In genomic region chr4:48254381-48255072, GRCh38 we compare ENCODE assay signal across 15 cellular contexts. TPM values are rescaled to one million over a fixed set of nuclear protein-coding genes. Genes with fewer than 3 reads are reported as not detected.
DNase-seq lines count a peak whose midpoint lies in the region; ATAC-seq, FAIRE-seq and TF ChIP-seq lines count a peak whose summit lies in the region.
"Had no signal": no experiment of that assay in that cellular context is flagged by ENCODE, and none has a peak within 500 bp of the region (broad histone marks: within the 10 kb centered on the region; RNA-seq: fewer than 3 reads in every experiment).

No MANE protein-coding gene starts in this region.

- peak; percentile 57; the same call in 1 of the 2 replicates for TF ChIP-seq EP300 in Ishikawa (IDR thresholded peaks at IDR 0.05; ENCODE audit: borderline replicate concordance)

- WGBS in adrenal gland, 4 donors = 37 to 48% (median 41%) methylated on average over 6 of the region's 6 CpGs

- no peaks in the 10 kb centered on the region for H3K36me3 ChIP-seq in adrenal gland (replicated peaks in 1 of 2)
- no peaks in the 10 kb centered on the region for H3K36me3 ChIP-seq in kidney (ENCODE audit: control insufficient read depth in 1 of 2, insufficient read depth in 2 of 2, low read length in 2 of 2)

- H3K27me3 ChIP-seq in adrenal gland = no peaks in the 10 kb centered on the region
- H3K27me3 ChIP-seq: BLaER1 treated with 17β-estradiol and CSF1 and Interleukin-3, amounts not matched to agents 10 nM and 100 nM had no signal

- H3K4me3 ChIP-seq in adrenal gland (no peak overlapping the region), kidney (ENCODE audit: low read length in 2 of 2) (no peak overlapping the region)
- H3K4me3 ChIP-seq: BLaER1 treated with 17β-estradiol and CSF1 and Interleukin-3, amounts not matched to agents 10 nM and 100 nM; smooth muscle cell had no signal

- DNase-seq in AG08395 (ENCODE audit: low spot score) (peak; percentile 25), adrenal gland (peak; percentile 85 to 96 (median 94)), kidney tubule cell (ENCODE audit: low spot score) (peak; percentile 48), HTR-8/SVneo (ENCODE audit: insufficient read length, low spot score) (no peak), Kasumi-1 (lab: John Stamatoyannopoulos, UW) (no peak), kidney (no peak)
- DNase-seq: activated CD4-positive, alpha-beta T cell treated with anti-CD3 and anti-CD28 coated beads, Interleukin-2, amount 50 U/mL, for 1 hour; NCI-H1048 had no signal

- TF ChIP-seq CTCF in adrenal gland (IDR thresholded peaks at IDR 0.05) (no peak), kidney (IDR thresholded peaks at IDR 0.05; ENCODE audit: borderline replicate concordance, extremely low read depth, insufficient read depth) (no peak)

- H3K9me3 ChIP-seq in adrenal gland (replicated peaks in 1 of 3) (no peaks in the 10 kb centered on the region), kidney (ENCODE audit: control insufficient read depth in 1 of 2, low read length in 2 of 2) (no peaks in the 10 kb centered on the region)

- no peak overlapping the region for H3K9ac ChIP-seq in kidney (ENCODE audit: low read length in 2 of 2)
- H3K9ac ChIP-seq: BLaER1 treated with 17β-estradiol and CSF1 and Interleukin-3, amounts not matched to agents 10 nM and 100 nM had no signal

- H3K4me1 ChIP-seq in adrenal gland (replicated peaks in 1 of 2) (peaks cover 19 to 24% of the 10 kb centered on the region in 2 donors), kidney (ENCODE audit: control insufficient read depth in 1 of 2, insufficient read depth in 1 of 2, low read depth in 1 of 2, low read length in 2 of 2) (peaks cover 0 to 2% of the 10 kb centered on the region in 2 donors)

- intact Hi-C loops in adrenal gland (cut with DNase I) (no loop called here), kidney (cut with DNase I) (no loop called here)

- no peak for FAIRE-seq in HTR-8/SVneo (lab: Jason Lieb, UNC)
- FAIRE-seq in kidney (lab: Jason Lieb, UNC) = no peak
- FAIRE-seq: endothelial cell of umbilical vein, GM12891 had no signal

- TF ChIP-seq RAD21 in Ishikawa (IDR thresholded peaks at IDR 0.05; ENCODE audit: low read depth) = no peak

- ATAC-seq in GM18867 (IDR thresholded peaks at IDR 0.05; ENCODE audit: unreplicated experiment) = no peak
- ATAC-seq: stimulated activated effector memory CD8-positive, alpha-beta T cell treated with anti-CD3 and anti-CD28 coated beads, Interleukin-12 subunit alpha, Interleukin-12 subunit beta, amount 100 ng/mL, for 72 hours had no signal

- H3K27ac ChIP-seq in adrenal gland (peak overlapping the region in 4 of 5 donors; percentile 68 to 83 (median 77)), kidney (ENCODE audit: low read depth in 2 of 2, low read length in 2 of 2) (no peak overlapping the region)
- H3K27ac ChIP-seq: BLaER1 treated with 17β-estradiol and CSF1 and Interleukin-3, amounts not matched to agents 10 nM and 100 nM had no signal

- TF ChIP-seq POLR2A in adrenal gland (IDR thresholded peaks at IDR 0.05) = peak in 1 of 2 donors; percentile 31

TF ChIP-seq in Ishikawa, 13 proteins besides CTCF, POLR2A, EP300 and RAD21:
- TF ChIP-seq NFIC (IDR thresholded peaks at IDR 0.05) (peak; percentile 79), TAF1 (IDR thresholded peaks at IDR 0.05; ENCODE audit: low read depth) (no peak), CREB1 (IDR thresholded peaks at IDR 0.05; ENCODE audit: low read depth) (no peak)

RNA-seq across cellular contexts. Expression of gene TEC, which starts 15.1 kb away (rescaled TPM):
- total RNA-seq in adrenal gland = 1 to 10 TPM; 2.2 to 8.0 (median 5.1) TPM
- polyA plus RNA-seq in adrenal gland = 1 to 10 TPM; 1.7 to 4.7 (median 3.2) TPM
- 5.9 TPM for total RNA-seq in kidney
- 1.1 TPM for polyA plus RNA-seq in kidney (ENCODE audit: insufficient read depth, low read depth, low replicate concordance)

Comparison
In these comparisons a context has a peak if more than half of its experiments do, and no peak if none do; other contexts are left out.
1. DNase-seq: peak in AG08395 (single experiment), adrenal gland (7 of 7) and kidney tubule cell (single experiment); none in HTR-8/SVneo (single experiment), Kasumi-1 (0 of 2) and kidney (single experiment).
2. H3K27ac ChIP-seq: peak in adrenal gland (4 of 5); none in kidney (0 of 2).